ENCODE assay signal across 1 cellular context in genomic region chr9:136664799-136665082, GRCh38.
TF ChIP-seq lines count a peak whose summit lies in the region.

No MANE protein-coding gene starts in this region.

TF ChIP-seq in endothelial cell of umbilical vein, 7 proteins besides CTCF, POLR2A, EP300 and RAD21:
- TF ChIP-seq EZH2 (IDR thresholded peaks at IDR 0.05; ENCODE audit: borderline replicate concordance, low read depth, low read length, severe bottlenecking) (no peak), MAX (IDR thresholded peaks at IDR 0.05; ENCODE audit: insufficient read depth, insufficient read length) (no peak), GATA2 (IDR thresholded peaks at IDR 0.05; ENCODE audit: insufficient read depth, insufficient read length, low read depth, low read length) (no peak), FOS (IDR thresholded peaks at IDR 0.05; ENCODE audit: borderline replicate concordance, insufficient read depth, low read length) (no peak), MYC (IDR thresholded peaks at IDR 0.05; ENCODE audit: low read depth, low read length) (no peak), JUN (IDR thresholded peaks at IDR 0.05; ENCODE audit: borderline replicate concordance, insufficient read depth, insufficient read length, low read depth) (no peak), POLR2AphosphoS5 (IDR thresholded peaks at IDR 0.05; ENCODE audit: insufficient read depth, low read depth, low read length) (no peak)
